ENCODE assay signal across 18 cellular contexts in genomic region chr1:92881391-92881790, GRCh38. TPM values are rescaled to one million over a fixed set of nuclear protein-coding genes. Genes with fewer than 3 reads are reported as not detected.
DNase-seq lines count a peak whose midpoint lies in the region; ATAC-seq and TF ChIP-seq lines count a peak whose summit lies in the region.
"Had no signal": no experiment of that assay in that cellular context is flagged by ENCODE, and none has a peak within 500 bp of the region (broad histone marks: within the 10 kb centered on the region; RNA-seq: fewer than 3 reads in every experiment).

No MANE protein-coding gene starts in this region.

- no peaks in the 10 kb centered on the region for H3K36me3 Mint-ChIP-seq in activated naive CD4-positive, alpha-beta T cell treated with anti-CD3 and anti-CD28 coated beads, Interleukin-2, amount 50 U/mL, for 24 hours
- peaks cover 0 to 7% (median 0%) of the 10 kb centered on the region in 5 donors for H3K36me3 Mint-ChIP-seq in naive thymus-derived CD4-positive, alpha-beta T cell
- H3K36me3 Mint-ChIP-seq: IgD-negative memory B cell had no signal

- no peak for ATAC-seq in naive thymus-derived CD4-positive, alpha-beta T cell
- ATAC-seq in HG03045 (IDR thresholded peaks at IDR 0.05; ENCODE audit: unreplicated experiment) = no peak
- ATAC-seq: GM12878 had no signal

- peak overlapping the region; percentile 59 for H3K27ac Mint-ChIP-seq in activated naive CD4-positive, alpha-beta T cell treated with anti-CD3 and anti-CD28 coated beads, Interleukin-2, amount 50 U/mL, for 24 hours
- peak overlapping the region in 5 of 9 donors; percentile 5 to 73 (median 60) for H3K27ac Mint-ChIP-seq in naive thymus-derived CD4-positive, alpha-beta T cell

- no peaks in the 10 kb centered on the region; the same call in 1 of the 2 replicates for H4K20me1 ChIP-seq in PC-9 (ENCODE audit: insufficient read depth)
- H4K20me1 ChIP-seq: BLaER1 had no signal

- POLR2A ChIA-PET in naive thymus-derived CD4-positive, alpha-beta T cell (lab: Charles Lee) = interaction anchor here (2.8 kb wide), 1 partner anchor 79 kb away, joined by 20 read pairs; the partner anchor contains the start of gene DIPK1A
- POLR2A ChIA-PET in PC-9 (lab: Charles Lee; ENCODE audit: unreplicated experiment) = no interaction called here

- H3K36me3 ChIP-seq in naive thymus-derived CD4-positive, alpha-beta T cell (ENCODE audit: control insufficient read depth in 2 of 3, insufficient read depth in 3 of 3, low read length in 3 of 3) = no peaks in the 10 kb centered on the region
- no peaks in the 10 kb centered on the region for H3K36me3 ChIP-seq in WERI-Rb-1
- H3K36me3 ChIP-seq in PC-9 (ENCODE audit: low read depth) = no peaks in the 10 kb centered on the region
- H3K36me3 ChIP-seq: BLaER1 had no signal

- no peak overlapping the region for H3K4me3 Mint-ChIP-seq in activated naive CD4-positive, alpha-beta T cell treated with anti-CD3 and anti-CD28 coated beads, Interleukin-2, amount 50 U/mL, for 24 hours
- H3K4me3 Mint-ChIP-seq in naive thymus-derived CD4-positive, alpha-beta T cell = no peak overlapping the region
- H3K4me3 Mint-ChIP-seq: IgD-negative memory B cell had no signal

- H3K9me3 ChIP-seq in naive thymus-derived CD4-positive, alpha-beta T cell (ENCODE audit: control insufficient read depth in 2 of 3, low read length in 3 of 3) = no peaks in the 10 kb centered on the region
- H3K9me3 ChIP-seq in WERI-Rb-1 (ENCODE audit: severe bottlenecking) = no peaks in the 10 kb centered on the region
- H3K9me3 ChIP-seq in PC-9 (ENCODE audit: insufficient read depth, low read depth) = 0 out of 2 replicates have a peak, but pooled peaks cover 2% of the 10 kb centered on the region
- H3K9me3 ChIP-seq: BLaER1 had no signal

- no TSS peak for BruUV-seq in PC-9 (replicated peaks; lab: Mats Ljungman, UMichigan)

- CTCF ChIA-PET in naive thymus-derived CD4-positive, alpha-beta T cell (lab: Charles Lee) = interaction anchor here (0.6 to 2.2 kb wide), 4 partner anchors 22 to 83 kb away, joined by 3 to 8 read pairs (median 3); no protein-coding TSS in a partner anchor
- CTCF ChIA-PET in PC-9 (lab: Charles Lee) = no interaction called here

- DNase-seq in activated naive CD4-positive, alpha-beta T cell treated with anti-CD3 and anti-CD28 coated beads, Interleukin-2, amount 50 U/mL, for 16 hours = no peak
- DNase-seq in fibroblast of gingiva (ENCODE audit: low read depth) (peak; percentile 34), OCI-M2 (lab: John Stamatoyannopoulos, UW; ENCODE audit: unreplicated experiment) (no peak), WERI-Rb-1 (no peak), PC-9 (no peak)
- DNase-seq in naive thymus-derived CD4-positive, alpha-beta T cell = no peak
- DNase-seq: AML-193, Calu3, DMS 273 treated with DMSO at 0.1 percent for 48 hours, DMS79, GM23248, H7 had no signal

- H3K4me3 ChIP-seq in naive thymus-derived CD4-positive, alpha-beta T cell (ENCODE audit: low read length) = no peak overlapping the region
- no peak overlapping the region for H3K4me3 ChIP-seq in WERI-Rb-1 (ENCODE audit: low read depth, low read length)
- H3K4me3 ChIP-seq in PC-9 = no peak overlapping the region
- H3K4me3 ChIP-seq: BLaER1, GM12878, GM23248 had no signal

- H3K4me2 ChIP-seq in PC-9 = no peak overlapping the region
- H3K4me2 ChIP-seq: BLaER1 had no signal

- H3K79me2 ChIP-seq in PC-9 (ENCODE audit: low read depth) = no peaks in the 10 kb centered on the region

- no peak overlapping the region for H3K27ac ChIP-seq in naive thymus-derived CD4-positive, alpha-beta T cell (ENCODE audit: low read depth, low read length)
- H3K27ac ChIP-seq in WERI-Rb-1 (no peak overlapping the region), PC-9 (no peak overlapping the region)
- H3K27ac ChIP-seq: 22Rv1, BLaER1, GM23248 had no signal

- intact Hi-C loops in naive thymus-derived CD4-positive, alpha-beta T cell (cut with micrococcal nuclease) = no loop called here
- intact Hi-C loops in PC-9 (cut with micrococcal nuclease; ENCODE audit: unreplicated experiment) = no loop called here

- TF ChIP-seq CTCF in WERI-Rb-1 (IDR thresholded peaks at IDR 0.05; ENCODE audit: low read depth, low read length) (no peak), PC-9 (conservative IDR thresholded peaks at IDR 0.05) (no peak)

- H3K27me3 Mint-ChIP-seq in activated naive CD4-positive, alpha-beta T cell treated with anti-CD3 and anti-CD28 coated beads, Interleukin-2, amount 50 U/mL, for 24 hours = no peaks in the 10 kb centered on the region
- H3K27me3 Mint-ChIP-seq in naive thymus-derived CD4-positive, alpha-beta T cell = no peaks in the 10 kb centered on the region
- H3K27me3 Mint-ChIP-seq: IgD-negative memory B cell had no signal

- H3K9me2 ChIP-seq in PC-9 (ENCODE audit: insufficient read depth) = no peaks in the 10 kb centered on the region

- H3K27me3 ChIP-seq in naive thymus-derived CD4-positive, alpha-beta T cell (ENCODE audit: control insufficient read depth in 2 of 2, insufficient read depth in 2 of 2, low read length in 2 of 2) = no peaks in the 10 kb centered on the region
- H3K27me3 ChIP-seq in WERI-Rb-1 (ENCODE audit: insufficient read depth, low read depth, severe bottlenecking) (no peaks in the 10 kb centered on the region), PC-9 (ENCODE audit: insufficient read depth, low read depth) (no peaks in the 10 kb centered on the region)
- H3K27me3 ChIP-seq: BLaER1 had no signal

- no peak overlapping the region for H2AFZ ChIP-seq in PC-9
- H2AFZ ChIP-seq: GM23248 had no signal

- no peaks in the 10 kb centered on the region for H3K9me3 Mint-ChIP-seq in activated naive CD4-positive, alpha-beta T cell treated with anti-CD3 and anti-CD28 coated beads, Interleukin-2, amount 50 U/mL, for 24 hours
- peaks cover 0 to 2% (median 0%) of the 10 kb centered on the region in 11 donors for H3K9me3 Mint-ChIP-seq in naive thymus-derived CD4-positive, alpha-beta T cell
- H3K9me3 Mint-ChIP-seq: IgD-negative memory B cell had no signal

- peaks cover 31 to 34% of the 10 kb centered on the region in 2 donors for H3K4me1 ChIP-seq in naive thymus-derived CD4-positive, alpha-beta T cell (ENCODE audit: control insufficient read depth in 2 of 2, insufficient read depth in 2 of 2, low read length in 2 of 2)
- 0 out of 2 replicates have a peak, but pooled peaks cover 4% of the 10 kb centered on the region for H3K4me1 ChIP-seq in PC-9 (replicated peaks; ENCODE audit: insufficient read depth)

- no peaks in the 10 kb centered on the region for H3F3A ChIP-seq in PC-9 (ENCODE audit: insufficient read depth, low read depth)

- H3K4me1 Mint-ChIP-seq in activated naive CD4-positive, alpha-beta T cell treated with anti-CD3 and anti-CD28 coated beads, Interleukin-2, amount 50 U/mL, for 24 hours = peaks cover 62% of the 10 kb centered on the region
- H3K4me1 Mint-ChIP-seq in naive thymus-derived CD4-positive, alpha-beta T cell = peaks cover 33 to 66% (median 55%) of the 10 kb centered on the region in 7 donors

RNA-seq across cellular contexts. Expression of gene RPL5, which starts 49.6 kb away (rescaled TPM):
- 1,000 to 10,000 TPM in 4 of 5 experiments, 100 to 1,000 TPM in 1; 764 to 1,693 (median 1,596) TPM for total RNA-seq in naive thymus-derived CD4-positive, alpha-beta T cell
- polyA plus RNA-seq in naive thymus-derived CD4-positive, alpha-beta T cell = 1,000 to 10,000 TPM; 3,012 to 3,358 TPM
- total RNA-seq in PC-9 (2021) = 1,021 and 1,050 TPM in 2 replicates
